In genomic region chr5:163855754-163856153, GRCh38 we compare ENCODE assay signal across 29 cellular contexts.
"Had no signal": no experiment of that assay in that cellular context is flagged by ENCODE, and none has a peak within 500 bp of the region (broad histone marks: within the 10 kb centered on the region; RNA-seq: fewer than 3 reads in every experiment).

No MANE protein-coding gene starts in this region.

- H3K4me1 Mint-ChIP-seq: naive thymus-derived CD8-positive, alpha-beta T cell; nephron progenitor cell; neural crest cell; stimulated activated effector memory CD8-positive, alpha-beta T cell treated with anti-CD3 and anti-CD28 coated beads, Interleukin-12 subunit alpha, Interleukin-12 subunit beta, amount 100 ng/mL, for 72 hours; stimulated activated naive B cell treated with anti-CD40 and anti-IgM and Interleukin-4, amounts not matched to agents 10 μg/mL and 1 μg/mL and 100 μg/mL, for 72 hours had no signal

- H3K79me2 ChIP-seq: parathyroid adenoma had no signal

- H3K9ac ChIP-seq: parathyroid adenoma had no signal

- H3K9me3 ChIP-seq: neutrophil, thoracic aorta, thyroid gland, vagina had no signal

- DNase-seq: naive thymus-derived CD8-positive, alpha-beta T cell; nephron progenitor cell; nucleus accumbens; posterior cingulate gyrus; psoas muscle; right cardiac atrium; right lobe of liver; sigmoid colon; small intestine; stimulated activated CD4-positive, alpha-beta T cell treated with anti-CD3 and anti-CD28 coated beads, Interleukin-15, amount 100 ng/mL, for 24 hours; stimulated activated CD4-positive, alpha-beta T cell treated with anti-CD3 and anti-CD28 coated beads, Interleukin-2, amount 100 ng/mL, for 24 hours; stimulated activated CD4-positive, alpha-beta T cell treated with anti-CD3 and anti-CD28 coated beads, Interleukin-2, amount 100 ng/mL, for 48 hours; stimulated activated CD4-positive, alpha-beta T cell treated with anti-CD3 and anti-CD28 coated beads, Interleukin-4, amount 100 ng/mL, for 24 hours; stimulated activated naive B cell treated with anti-CD40 and anti-IgM and Interleukin-4, amounts not matched to agents 10 μg/mL and 1 μg/mL and 100 μg/mL, for 72 hours; stimulated activated naive CD4-positive, alpha-beta T cell treated with Interleukin-2 at 50 U/mL for 16 hours; stomach; thyroid gland; upper lobe of left lung had no signal

- ATAC-seq: naive thymus-derived CD8-positive, alpha-beta T cell; natural killer cell treated with Interleukin-12 subunit alpha and Interleukin-12 subunit beta and Interleukin-15 and Interleukin-18, amount 100 ng/mL, for 72 hours; psoas muscle; right cardiac atrium; right lobe of liver; stimulated activated effector memory CD8-positive, alpha-beta T cell treated with anti-CD3 and anti-CD28 coated beads, Interleukin-12 subunit alpha, Interleukin-12 subunit beta, amount 100 ng/mL, for 72 hours; stimulated activated naive B cell treated with anti-CD40 and anti-IgM and Interleukin-4, amounts not matched to agents 10 μg/mL and 1 μg/mL and 100 μg/mL, for 72 hours had no signal

- H3K27me3 ChIP-seq: neutrophil, right lobe of liver, sigmoid colon, stomach, thyroid gland, tibial nerve, upper lobe of left lung, vagina had no signal

- H3K4me1 ChIP-seq: parathyroid adenoma, psoas muscle, right lobe of liver, sigmoid colon, stomach, thyroid gland, tibial nerve, upper lobe of left lung, vagina had no signal

- H3K4me3 ChIP-seq: psoas muscle, right lobe of liver, sigmoid colon, stomach, thoracic aorta, thyroid gland, tibial nerve, upper lobe of left lung, vagina had no signal

- H3K27ac ChIP-seq: neutrophil, parathyroid adenoma, psoas muscle, right lobe of liver, sigmoid colon, stomach, thoracic aorta, thyroid gland, tibial nerve, upper lobe of left lung, vagina had no signal

- FAIRE-seq: small intestine, urothelium cell line had no signal

- H3K4me3 Mint-ChIP-seq: naive thymus-derived CD8-positive, alpha-beta T cell; natural killer cell treated with Interleukin-12 subunit alpha and Interleukin-12 subunit beta and Interleukin-15 and Interleukin-18, amount 100 ng/mL, for 72 hours; nephron progenitor cell; neural crest cell; stimulated activated effector memory CD8-positive, alpha-beta T cell treated with anti-CD3 and anti-CD28 coated beads, Interleukin-12 subunit alpha, Interleukin-12 subunit beta, amount 100 ng/mL, for 72 hours; stimulated activated naive B cell treated with anti-CD40 and anti-IgM and Interleukin-4, amounts not matched to agents 10 μg/mL and 1 μg/mL and 100 μg/mL, for 72 hours; stimulated activated naive CD8-positive, alpha-beta T cell treated with anti-CD3 and anti-CD28 coated beads, Interleukin-15, Interleukin-2, amounts not matched to agents 100 ng/mL and 50 ng/mL, for 24 hours had no signal

- H3K27me3 Mint-ChIP-seq: progenitor cell of endocrine pancreas; stimulated activated naive B cell treated with anti-CD40 and anti-IgM and Interleukin-4, amounts not matched to agents 10 μg/mL and 1 μg/mL and 100 μg/mL, for 72 hours; stimulated activated naive CD8-positive, alpha-beta T cell treated with anti-CD3 and anti-CD28 coated beads, Interleukin-15, Interleukin-2, amounts not matched to agents 100 ng/mL and 50 ng/mL, for 24 hours had no signal

- H3K36me3 Mint-ChIP-seq: naive thymus-derived CD8-positive, alpha-beta T cell; stimulated activated effector memory CD8-positive, alpha-beta T cell treated with anti-CD3 and anti-CD28 coated beads, Interleukin-12 subunit alpha, Interleukin-12 subunit beta, amount 100 ng/mL, for 72 hours had no signal

- H3K27ac Mint-ChIP-seq: naive thymus-derived CD8-positive, alpha-beta T cell; natural killer cell treated with Interleukin-12 subunit alpha and Interleukin-12 subunit beta and Interleukin-15 and Interleukin-18, amount 100 ng/mL, for 72 hours; nephron progenitor cell; progenitor cell of endocrine pancreas; stimulated activated effector memory CD8-positive, alpha-beta T cell treated with anti-CD3 and anti-CD28 coated beads, Interleukin-12 subunit alpha, Interleukin-12 subunit beta, amount 100 ng/mL, for 72 hours; stimulated activated naive B cell treated with anti-CD40 and anti-IgM and Interleukin-4, amounts not matched to agents 10 μg/mL and 1 μg/mL and 100 μg/mL, for 72 hours; stimulated activated naive CD8-positive, alpha-beta T cell treated with anti-CD3 and anti-CD28 coated beads, Interleukin-15, Interleukin-2, amounts not matched to agents 100 ng/mL and 50 ng/mL, for 24 hours had no signal

- H3K36me3 ChIP-seq: neutrophil, right lobe of liver, sigmoid colon, stomach, thoracic aorta, thyroid gland, tibial nerve, upper lobe of left lung, vagina had no signal

- H2AFZ ChIP-seq: parathyroid adenoma had no signal
